In the genomic region with DNA sequence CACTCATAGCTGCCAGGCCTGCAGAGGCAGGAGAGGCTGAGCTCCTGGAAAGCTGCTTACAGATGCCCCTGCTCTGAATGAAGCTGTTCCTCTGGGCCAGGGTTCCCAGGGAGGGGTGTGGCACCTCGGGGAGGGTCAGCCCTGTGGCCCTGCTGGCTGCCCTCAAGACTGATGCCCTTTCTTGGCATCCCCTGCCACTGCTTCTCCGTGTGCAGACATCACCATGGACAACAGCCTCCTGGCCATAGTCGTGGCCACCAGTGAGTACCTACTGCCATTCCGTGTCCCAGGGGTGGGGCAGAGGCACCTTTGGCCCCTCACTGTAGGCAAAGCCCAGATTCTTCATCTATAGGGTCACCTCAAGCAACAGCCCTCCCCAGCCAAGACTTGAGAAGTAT, we compare ENCODE assay signal across 1 cellular context.
TF ChIP-seq lines count a peak whose summit lies in the region.

No MANE protein-coding gene starts in this region.

TF ChIP-seq in WTC11, 78 proteins besides CTCF, POLR2A, EP300 and RAD21 (continued from another document):
- TF ChIP-seq NR3C1 (CRISPR knock-in tag; conservative IDR thresholded peaks at IDR 0.05; ENCODE audit: low read depth) (no peak), PRRX2 (CRISPR knock-in tag; IDR thresholded peaks at IDR 0.05) (0 out of 2 replicates have a peak, but pooled peaks have one; percentile 41), ZMAT4 (CRISPR knock-in tag; IDR thresholded peaks at IDR 0.05) (no peak)
